ENCODE assay signal across 9 cellular contexts in genomic region chr19:46078573-46079332, GRCh38. TPM values are rescaled to one million over a fixed set of nuclear protein-coding genes. Genes with fewer than 3 reads are reported as not detected.
DNase-seq lines count a peak whose midpoint lies in the region; ATAC-seq and TF ChIP-seq lines count a peak whose summit lies in the region.
"Not testable (repeated sequence)": the region's sequence is repeated elsewhere in the genome, so short reads cannot be mapped to it uniquely, and the experiment has no call there.
"Had no signal": no experiment of that assay in that cellular context is flagged by ENCODE, and none has a peak within 500 bp of the region (broad histone marks: within the 10 kb centered on the region; RNA-seq: fewer than 3 reads in every experiment).

No MANE protein-coding gene starts in this region.

- H3K27me3 ChIP-seq in OCI-LY3 (ENCODE audit: low read depth, low read length) (peaks cover 43% of the 10 kb centered on the region), endodermal cell (ENCODE audit: control insufficient read depth, insufficient read depth, low read length, poor library complexity, severe bottlenecking) (peaks cover 26% of the 10 kb centered on the region), tibial artery (peaks cover 0 to 54% of the 10 kb centered on the region in 2 donors)

- not testable (repeated sequence) for H3K4me1 ChIP-seq in OCI-LY3 (ENCODE audit: low read length); endodermal cell (ENCODE audit: control insufficient read depth, insufficient read depth, low read length); tibial artery

- not testable (repeated sequence) for H2AFZ ChIP-seq in OCI-LY3 (ENCODE audit: low read depth, low read length)

- peak; percentile 51 to 61 for ATAC-seq in activated T-cell treated with anti-CD3 and anti-CD28 coated beads, Interleukin-2, amount 50 U/mL, for 72 hours (replicated peaks in 1 of 2)

- not testable (repeated sequence) for H3K4me3 ChIP-seq in OCI-LY3 (ENCODE audit: low read length); endodermal cell (ENCODE audit: low read length); tibial artery

- not testable (repeated sequence) for H3K27ac ChIP-seq in OCI-LY3 (ENCODE audit: low read length); endodermal cell (ENCODE audit: low read depth, low read length); tibial artery

- not testable (repeated sequence) for H3K79me2 ChIP-seq in OCI-LY3 (ENCODE audit: low read length)

- not testable (repeated sequence) for H3K4me3 Mint-ChIP-seq in activated T-cell treated with anti-CD3 and anti-CD28 coated beads, Interleukin-2, amount 50 U/mL, for 72 hours; endodermal cell; osteocyte (ENCODE audit: unreplicated experiment)

- H3K9ac ChIP-seq in OCI-LY3 (ENCODE audit: low read length); endodermal cell (ENCODE audit: extremely low read depth, low read length, poor library complexity, severe bottlenecking): not testable (repeated sequence)

- WGBS in endodermal cell (ENCODE audit: insufficient coverage in 1 of 2, insufficient read length in 1 of 2), 2 experiments, result 80 to 91% methylated on average over 16 to 27 of the region's 71 CpGs

- peaks cover 19% of the 10 kb centered on the region for H3K4me1 Mint-ChIP-seq in activated T-cell treated with anti-CD3 and anti-CD28 coated beads, Interleukin-2, amount 50 U/mL, for 72 hours (ENCODE audit: low read depth)
- H3K4me1 Mint-ChIP-seq in endodermal cell, result not testable (repeated sequence)
- H3K4me1 Mint-ChIP-seq in osteocyte (ENCODE audit: unreplicated experiment), result peaks cover 21% of the 10 kb centered on the region

- H3K9me3 ChIP-seq in OCI-LY3 (ENCODE audit: insufficient read depth, low read length); tibial artery: not testable (repeated sequence)
- peaks cover 31% of the 10 kb centered on the region for H3K9me3 ChIP-seq in endodermal cell (ENCODE audit: control insufficient read depth, low read length)

- H3K36me3 ChIP-seq in OCI-LY3 (replicated peaks; ENCODE audit: low read depth, low read length); endodermal cell (ENCODE audit: control insufficient read depth, insufficient read depth, low read length); tibial artery: not testable (repeated sequence)

- H4K20me1 ChIP-seq in OCI-LY3 (ENCODE audit: insufficient read depth, low read length), result not testable (repeated sequence)

- TF ChIP-seq CTCF in OCI-LY3 (IDR thresholded peaks at IDR 0.05; ENCODE audit: low read depth, low read length) (peak; percentile 66), endodermal cell (conservative IDR thresholded peaks at IDR 0.05) (peak; percentile 80), osteocyte (IDR thresholded peaks at IDR 0.05) (peak; percentile 56), tibial artery (IDR thresholded peaks at IDR 0.05) (peak; percentile 30 to 49)

- peaks cover 85% of the 10 kb centered on the region for H3K27me3 Mint-ChIP-seq in activated T-cell treated with anti-CD3 and anti-CD28 coated beads, Interleukin-2, amount 50 U/mL, for 72 hours (ENCODE audit: low read depth)
- H3K27me3 Mint-ChIP-seq in endodermal cell (ENCODE audit: insufficient read depth) (peaks cover 55% of the 10 kb centered on the region), osteocyte (ENCODE audit: unreplicated experiment) (peaks cover 59% of the 10 kb centered on the region)

- H3K9me3 Mint-ChIP-seq in activated T-cell treated with anti-CD3 and anti-CD28 coated beads, Interleukin-2, amount 50 U/mL, for 72 hours; osteocyte (ENCODE audit: unreplicated experiment): not testable (repeated sequence)
- peaks cover 32% of the 10 kb centered on the region for H3K9me3 Mint-ChIP-seq in endodermal cell

- H3K27ac Mint-ChIP-seq in activated T-cell treated with anti-CD3 and anti-CD28 coated beads, Interleukin-2, amount 50 U/mL, for 72 hours; endodermal cell; osteocyte (ENCODE audit: unreplicated experiment): not testable (repeated sequence)

- intact Hi-C loops in tibial artery (cut with DNase I; ENCODE audit: low total_unique reads), result loop anchor here (1.0 to 5.0 kb wide), 2 partner anchors 109 to 186 kb away; no protein-coding TSS in a partner anchor

- not testable (repeated sequence) for H3K4me2 ChIP-seq in OCI-LY3 (ENCODE audit: low read length)

- H3K36me3 Mint-ChIP-seq in activated T-cell treated with anti-CD3 and anti-CD28 coated beads, Interleukin-2, amount 50 U/mL, for 72 hours (ENCODE audit: insufficient read depth in 2 of 2); endodermal cell (ENCODE audit: low read depth); osteocyte (ENCODE audit: unreplicated experiment): not testable (repeated sequence)

- DNase-seq in DMS53 (lab: John Stamatoyannopoulos, UW) (peak; percentile 32), HuH-7.5 (ENCODE audit: low spot score) (peak; percentile 36), endodermal cell (peak; percentile 85), iPS-NIHi7 (ENCODE audit: extremely low spot score) (peak; percentile 69)
- DNase-seq in activated T-cell treated with anti-CD3 and anti-CD28 coated beads, Interleukin-2, amount 50 U/mL, for 72 hours, result peak; percentile 51 to 52
- not testable (repeated sequence) for DNase-seq in osteocyte (ENCODE audit: extremely low spot score, unreplicated experiment); tibial artery

RNA-seq across cellular contexts. Expression of gene IGFL4, which starts 38.0 kb away (rescaled TPM):
- not detected for total RNA-seq in activated T-cell treated with anti-CD3 and anti-CD28 coated beads, Interleukin-2, amount 50 U/mL, for 72 hours
- total RNA-seq in endodermal cell, result under 1 TPM; 0.33 to 0.60 TPM
- 0.11 TPM for polyA plus RNA-seq in endodermal cell (2013, experiment 1 of 2)
- polyA plus RNA-seq in endodermal cell (2013, experiment 2 of 2), result 0.33 TPM
- not detected in 2 replicates for total RNA-seq in osteocyte
- total RNA-seq: posterior vena cava had no signal

RNA-seq across cellular contexts. Expression of gene IGFL3, which starts 45.7 kb away (rescaled TPM):
- total RNA-seq in activated T-cell treated with anti-CD3 and anti-CD28 coated beads, Interleukin-2, amount 50 U/mL, for 72 hours, result not detected
- total RNA-seq in endodermal cell, result 1 to 10 TPM in 1 of 2 donors, under 1 TPM in 1; 0.88 to 2.1 TPM
- 0.39 TPM for polyA plus RNA-seq in endodermal cell (2013, experiment 1 of 2)
- 0.79 TPM for polyA plus RNA-seq in endodermal cell (2013, experiment 2 of 2)
- not detected in 2 replicates for total RNA-seq in osteocyte
- total RNA-seq: posterior vena cava had no signal

RNA-seq across cellular contexts. Expression of gene PGLYRP1, which starts 55.9 kb away (rescaled TPM):
- total RNA-seq in activated T-cell treated with anti-CD3 and anti-CD28 coated beads, Interleukin-2, amount 50 U/mL, for 72 hours, result not detected
- total RNA-seq in endodermal cell, result not detected
- not detected for polyA plus RNA-seq in endodermal cell (2013, experiment 1 of 2)
- not detected for polyA plus RNA-seq in endodermal cell (2013, experiment 2 of 2)
- total RNA-seq in osteocyte, result not detected in 2 replicates
- total RNA-seq: posterior vena cava had no signal
